In genomic region chr6:43744931-43745727, GRCh38 we compare ENCODE assay signal across 20 cellular contexts. TPM values are rescaled to one million over a fixed set of nuclear protein-coding genes. Genes with fewer than 3 reads are reported as not detected.
DNase-seq lines count a peak whose midpoint lies in the region; ATAC-seq and TF ChIP-seq lines count a peak whose summit lies in the region.
"Had no signal": no experiment of that assay in that cellular context is flagged by ENCODE, and none has a peak within 500 bp of the region (broad histone marks: within the 10 kb centered on the region; RNA-seq: fewer than 3 reads in every experiment).

No MANE protein-coding gene starts in this region.

- H3K4me3 Mint-ChIP-seq in activated naive CD8-positive, alpha-beta T cell treated with anti-CD3 and anti-CD28 coated beads, Interleukin-2, amount 10 ng/mL, durations not matched to agents 7 days and 5 days, result no peak overlapping the region
- H3K4me3 Mint-ChIP-seq in activated naive CD8-positive, alpha-beta T cell treated with anti-CD3 and anti-CD28 coated beads, Interleukin-2, amount 50 U/mL, for 24 hours, result no peak overlapping the region
- no peak overlapping the region for H3K4me3 Mint-ChIP-seq in neural crest cell
- H3K4me3 Mint-ChIP-seq in activated CD4-positive, alpha-beta T cell treated with anti-CD3 and anti-CD28 coated beads for 36 hours, result no peak overlapping the region
- H3K4me3 Mint-ChIP-seq: activated naive CD4-positive, alpha-beta T cell treated with anti-CD3 and anti-CD28 coated beads, Interleukin-2, amount 50 U/mL, for 24 hours; activated T-cell treated with anti-CD3 and anti-CD28 coated beads, Interleukin-2, amount 50 U/mL, for 24 hours had no signal

- H3K27me3 Mint-ChIP-seq in activated naive CD8-positive, alpha-beta T cell treated with anti-CD3 and anti-CD28 coated beads, Interleukin-2, amount 10 ng/mL, durations not matched to agents 7 days and 5 days, result peaks cover 23% of the 10 kb centered on the region
- no peaks in the 10 kb centered on the region for H3K27me3 Mint-ChIP-seq in activated naive CD8-positive, alpha-beta T cell treated with anti-CD3 and anti-CD28 coated beads, Interleukin-2, amount 50 U/mL, for 24 hours
- H3K27me3 Mint-ChIP-seq in neural crest cell (ENCODE audit: low read depth), result no peaks in the 10 kb centered on the region
- H3K27me3 Mint-ChIP-seq in activated CD4-positive, alpha-beta T cell treated with anti-CD3 and anti-CD28 coated beads for 36 hours, result peaks cover 6% of the 10 kb centered on the region

- intact Hi-C loops in activated CD4-positive, alpha-beta T cell treated with anti-CD3 and anti-CD28 coated beads for 36 hours (cut with DNase I, micrococcal nuclease), result no loop called here

- H3K27ac ChIP-seq in epithelial cell of prostate, result no peak overlapping the region
- H3K27ac ChIP-seq: BLaER1 treated with 17β-estradiol and CSF1 and Interleukin-3, amounts not matched to agents 10 nM and 100 nM; vagina had no signal

- POLR2A ChIA-PET in activated naive CD8-positive, alpha-beta T cell treated with anti-CD3 and anti-CD28 coated beads, Interleukin-2, amount 10 ng/mL, durations not matched to agents 7 days and 5 days (lab: Charles Lee), result no interaction called here
- POLR2A ChIA-PET in activated CD4-positive, alpha-beta T cell treated with anti-CD3 and anti-CD28 coated beads for 36 hours (lab: Charles Lee), result no interaction called here

- no peaks in the 10 kb centered on the region for H3K36me3 Mint-ChIP-seq in activated naive CD8-positive, alpha-beta T cell treated with anti-CD3 and anti-CD28 coated beads, Interleukin-2, amount 10 ng/mL, durations not matched to agents 7 days and 5 days
- H3K36me3 Mint-ChIP-seq in activated naive CD8-positive, alpha-beta T cell treated with anti-CD3 and anti-CD28 coated beads, Interleukin-2, amount 50 U/mL, for 24 hours (ENCODE audit: low read depth), result no peaks in the 10 kb centered on the region
- H3K36me3 Mint-ChIP-seq in neural crest cell (ENCODE audit: low read depth), result no peaks in the 10 kb centered on the region
- H3K36me3 Mint-ChIP-seq in activated CD4-positive, alpha-beta T cell treated with anti-CD3 and anti-CD28 coated beads for 36 hours (ENCODE audit: low read depth), result no peaks in the 10 kb centered on the region
- H3K36me3 Mint-ChIP-seq: activated naive CD4-positive, alpha-beta T cell treated with anti-CD3 and anti-CD28 coated beads, Interleukin-2, amount 50 U/mL, for 24 hours had no signal

- H3K4me1 Mint-ChIP-seq in activated naive CD8-positive, alpha-beta T cell treated with anti-CD3 and anti-CD28 coated beads, Interleukin-2, amount 10 ng/mL, durations not matched to agents 7 days and 5 days, result no peaks in the 10 kb centered on the region
- H3K4me1 Mint-ChIP-seq in activated naive CD8-positive, alpha-beta T cell treated with anti-CD3 and anti-CD28 coated beads, Interleukin-2, amount 50 U/mL, for 24 hours, result no peaks in the 10 kb centered on the region
- peaks cover 44% of the 10 kb centered on the region for H3K4me1 Mint-ChIP-seq in neural crest cell
- no peaks in the 10 kb centered on the region for H3K4me1 Mint-ChIP-seq in activated CD4-positive, alpha-beta T cell treated with anti-CD3 and anti-CD28 coated beads for 36 hours
- H3K4me1 Mint-ChIP-seq: activated naive CD4-positive, alpha-beta T cell treated with anti-CD3 and anti-CD28 coated beads, Interleukin-2, amount 50 U/mL, for 24 hours had no signal

- no peaks in the 10 kb centered on the region for H3K9me3 Mint-ChIP-seq in activated naive CD8-positive, alpha-beta T cell treated with anti-CD3 and anti-CD28 coated beads, Interleukin-2, amount 10 ng/mL, durations not matched to agents 7 days and 5 days
- no peaks in the 10 kb centered on the region for H3K9me3 Mint-ChIP-seq in activated naive CD8-positive, alpha-beta T cell treated with anti-CD3 and anti-CD28 coated beads, Interleukin-2, amount 50 U/mL, for 24 hours
- no peaks in the 10 kb centered on the region for H3K9me3 Mint-ChIP-seq in neural crest cell
- no peaks in the 10 kb centered on the region for H3K9me3 Mint-ChIP-seq in activated CD4-positive, alpha-beta T cell treated with anti-CD3 and anti-CD28 coated beads for 36 hours (ENCODE audit: low read depth)
- H3K9me3 Mint-ChIP-seq: activated naive CD4-positive, alpha-beta T cell treated with anti-CD3 and anti-CD28 coated beads, Interleukin-2, amount 50 U/mL, for 24 hours; activated T-cell treated with anti-CD3 and anti-CD28 coated beads, Interleukin-2, amount 50 U/mL, for 24 hours had no signal

- TF ChIP-seq CTCF in neural crest cell (conservative IDR thresholded peaks at IDR 0.05), result no peak

- CTCF ChIA-PET in activated CD4-positive, alpha-beta T cell treated with anti-CD3 and anti-CD28 coated beads for 36 hours (lab: Charles Lee), result interaction anchor here (0.6 to 2.1 kb wide), 6 partner anchors 11 to 367 kb away, joined by 3 to 11 read pairs (median 4); partner anchors contain the start of gene VEGFA

- peak; percentile 15 for DNase-seq in activated naive CD8-positive, alpha-beta T cell treated with anti-CD3 and anti-CD28 coated beads, Interleukin-2, amount 10 ng/mL, durations not matched to agents 7 days and 5 days
- DNase-seq in activated naive CD8-positive, alpha-beta T cell treated with anti-CD3 and anti-CD28 coated beads, Interleukin-2, amount 50 U/mL, for 24 hours, result no peak
- DNase-seq in epithelial cell of prostate (ENCODE audit: low read depth, low spot score) (peak; percentile 20), neural crest cell (ENCODE audit: low read depth, low spot score) (no peak), DMS53 treated with DMSO at 0.1 percent for 48 hours (lab: John Stamatoyannopoulos, UW; ENCODE audit: unreplicated experiment) (no peak)
- no peak for DNase-seq in activated CD4-positive, alpha-beta T cell treated with anti-CD3 and anti-CD28 coated beads for 36 hours
- DNase-seq: ACHN; activated T-cell treated with anti-CD3 and anti-CD28 coated beads, Interleukin-2, amount 50 U/mL, for 24 hours; glutamatergic neuron; left ventricle myocardium superior; NCI-H1105; NCI-H69; nucleus accumbens; SHP77 treated with DMSO at 0.1 percent for 48 hours; substantia nigra had no signal

- H3K27ac Mint-ChIP-seq in activated naive CD8-positive, alpha-beta T cell treated with anti-CD3 and anti-CD28 coated beads, Interleukin-2, amount 10 ng/mL, durations not matched to agents 7 days and 5 days, result no peak overlapping the region
- H3K27ac Mint-ChIP-seq in activated naive CD8-positive, alpha-beta T cell treated with anti-CD3 and anti-CD28 coated beads, Interleukin-2, amount 50 U/mL, for 24 hours, result no peak overlapping the region
- peak overlapping the region; percentile 60 for H3K27ac Mint-ChIP-seq in neural crest cell (ENCODE audit: unreplicated experiment)
- no peak overlapping the region for H3K27ac Mint-ChIP-seq in activated CD4-positive, alpha-beta T cell treated with anti-CD3 and anti-CD28 coated beads for 36 hours
- H3K27ac Mint-ChIP-seq: activated T-cell treated with anti-CD3 and anti-CD28 coated beads, Interleukin-2, amount 50 U/mL, for 24 hours had no signal

- ATAC-seq in activated naive CD8-positive, alpha-beta T cell treated with anti-CD3 and anti-CD28 coated beads, Interleukin-2, amount 10 ng/mL, durations not matched to agents 7 days and 5 days (ENCODE audit: low read depth), result no peak
- ATAC-seq in activated naive CD8-positive, alpha-beta T cell treated with anti-CD3 and anti-CD28 coated beads, Interleukin-2, amount 50 U/mL, for 24 hours, result no peak
- no peak for ATAC-seq in activated CD4-positive, alpha-beta T cell treated with anti-CD3 and anti-CD28 coated beads for 36 hours
- no peak for ATAC-seq in HG03196 (IDR thresholded peaks at IDR 0.05; ENCODE audit: unreplicated experiment)
- no peak for ATAC-seq in GM18511 (IDR thresholded peaks at IDR 0.05; ENCODE audit: unreplicated experiment)
- ATAC-seq: left ventricle myocardium superior had no signal

RNA-seq across cellular contexts. Expression of gene VEGFA, which starts 24.9 kb away (rescaled TPM):
- 10 to 100 TPM; 33.6 to 39.5 TPM for total RNA-seq in activated naive CD8-positive, alpha-beta T cell treated with anti-CD3 and anti-CD28 coated beads, Interleukin-2, amount 10 ng/mL, durations not matched to agents 7 days and 5 days
- 31.2 TPM in 2 replicates for total RNA-seq in neural crest cell
- 10 to 100 TPM; 64.6 to 72.8 TPM for total RNA-seq in activated CD4-positive, alpha-beta T cell treated with anti-CD3 and anti-CD28 coated beads for 36 hours

RNA-seq across cellular contexts. Expression of gene MRPS18A, which starts 57.5 kb away (rescaled TPM):
- total RNA-seq in activated naive CD8-positive, alpha-beta T cell treated with anti-CD3 and anti-CD28 coated beads, Interleukin-2, amount 10 ng/mL, durations not matched to agents 7 days and 5 days, result 10 to 100 TPM; 38.3 to 40.3 TPM
- 49.5 and 50.6 TPM in 2 replicates for total RNA-seq in neural crest cell
- 10 to 100 TPM; 54.0 to 68.7 TPM for total RNA-seq in activated CD4-positive, alpha-beta T cell treated with anti-CD3 and anti-CD28 coated beads for 36 hours

Comparison
In these comparisons a context has a peak if more than half of its experiments do, and no peak if none do; other contexts are left out.
1. DNase-seq: peak in activated naive CD8-positive, alpha-beta T cell treated with anti-CD3 and anti-CD28 coated beads, Interleukin-2, amount 10 ng/mL, durations not matched to agents 7 days and 5 days (single experiment) and epithelial cell of prostate (single experiment); none in activated naive CD8-positive, alpha-beta T cell treated with anti-CD3 and anti-CD28 coated beads, Interleukin-2, amount 50 U/mL, for 24 hours (single experiment), neural crest cell (single experiment), activated CD4-positive, alpha-beta T cell treated with anti-CD3 and anti-CD28 coated beads for 36 hours (single experiment) and DMS53 treated with DMSO at 0.1 percent for 48 hours (single experiment).